ENCODE assay signal across 1 cellular context in genomic region chr1:243499248-243499647, GRCh38.
TF ChIP-seq lines count a peak whose summit lies in the region.

No MANE protein-coding gene starts in this region.

TF ChIP-seq in GM23338, 12 proteins besides CTCF, POLR2A, EP300 and RAD21:
- TF ChIP-seq ZNF462 (CRISPR knock-in tag; IDR thresholded peaks at IDR 0.05) (no peak), POLR2AphosphoS5 (IDR thresholded peaks at IDR 0.05; ENCODE audit: low read depth) (no peak), JUNB (IDR thresholded peaks at IDR 0.05; ENCODE audit: unreplicated experiment) (no peak), ZNF331 (CRISPR knock-in tag; IDR thresholded peaks at IDR 0.05; ENCODE audit: low read depth) (no peak), ETS1 (IDR thresholded peaks at IDR 0.05) (no peak), STAT1 (IDR thresholded peaks at IDR 0.05; ENCODE audit: unreplicated experiment) (no peak), EZH2phosphoT487 (IDR thresholded peaks at IDR 0.05; ENCODE audit: unreplicated experiment) (no peak), CREB1 (CRISPR knock-in tag; IDR thresholded peaks at IDR 0.05; ENCODE audit: low read depth) (no peak), NANOG (IDR thresholded peaks at IDR 0.05; ENCODE audit: borderline replicate concordance) (no peak), EZH2 (IDR thresholded peaks at IDR 0.05; ENCODE audit: low read depth, unreplicated experiment) (no peak), REST (IDR thresholded peaks at IDR 0.05; ENCODE audit: unreplicated experiment) (no peak), ZNF114 (CRISPR knock-in tag; IDR thresholded peaks at IDR 0.05) (no peak)
